2 cellular contexts compared by ENCODE assay signal in the genomic region with DNA sequence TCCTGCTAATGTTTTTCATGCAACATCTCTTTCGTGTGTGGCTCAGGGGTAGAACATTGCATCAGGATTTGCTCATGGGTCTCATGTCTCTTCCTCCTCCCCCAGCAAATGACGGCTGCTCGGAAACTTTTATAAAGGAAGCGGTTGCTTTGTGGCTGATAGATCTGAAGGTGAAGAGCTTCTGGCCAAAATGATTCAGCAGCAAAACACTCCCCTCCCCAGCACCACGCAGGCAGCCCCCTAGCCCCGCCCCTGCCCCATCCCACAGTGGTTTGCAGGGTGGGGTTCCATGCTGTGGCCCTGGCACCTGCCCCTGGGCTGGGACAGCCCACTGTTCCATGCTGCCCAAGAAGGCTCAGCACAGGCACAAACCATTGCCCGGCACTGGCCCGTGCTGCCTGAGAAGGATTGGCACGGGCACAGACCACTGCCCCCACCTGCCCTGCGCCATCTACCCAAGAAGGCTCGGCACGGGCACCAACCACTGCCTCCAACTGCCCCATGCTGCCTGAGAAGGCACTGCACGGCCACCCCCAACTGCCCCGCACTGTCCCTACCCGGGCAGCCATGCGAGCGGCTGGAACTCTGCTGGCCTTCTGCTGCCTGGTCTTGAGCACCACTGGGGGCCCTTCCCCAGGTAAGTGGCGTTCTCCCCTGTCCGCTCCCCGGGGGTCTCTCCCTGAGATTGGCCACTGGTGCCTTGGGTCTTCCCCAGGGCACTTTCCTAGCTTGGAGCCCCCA.
TF ChIP-seq lines count a peak whose summit lies in the region.

A gene with protein sequence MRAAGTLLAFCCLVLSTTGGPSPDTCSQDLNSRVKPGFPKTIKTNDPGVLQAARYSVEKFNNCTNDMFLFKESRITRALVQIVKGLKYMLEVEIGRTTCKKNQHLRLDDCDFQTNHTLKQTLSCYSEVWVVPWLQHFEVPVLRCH (plus strand): TSS at position 331 of the 741 bp plus-strand sequence. CDS start 237 bp downstream, at position 568.

TF ChIP-seq in WTC11, 78 proteins besides CTCF, POLR2A, EP300 and RAD21 (continued from another document):
- no peak for TF ChIP-seq ZNF532 (CRISPR knock-in tag; IDR thresholded peaks at IDR 0.05; ENCODE audit: borderline replicate concordance)
- TF ChIP-seq, protein P1, sequence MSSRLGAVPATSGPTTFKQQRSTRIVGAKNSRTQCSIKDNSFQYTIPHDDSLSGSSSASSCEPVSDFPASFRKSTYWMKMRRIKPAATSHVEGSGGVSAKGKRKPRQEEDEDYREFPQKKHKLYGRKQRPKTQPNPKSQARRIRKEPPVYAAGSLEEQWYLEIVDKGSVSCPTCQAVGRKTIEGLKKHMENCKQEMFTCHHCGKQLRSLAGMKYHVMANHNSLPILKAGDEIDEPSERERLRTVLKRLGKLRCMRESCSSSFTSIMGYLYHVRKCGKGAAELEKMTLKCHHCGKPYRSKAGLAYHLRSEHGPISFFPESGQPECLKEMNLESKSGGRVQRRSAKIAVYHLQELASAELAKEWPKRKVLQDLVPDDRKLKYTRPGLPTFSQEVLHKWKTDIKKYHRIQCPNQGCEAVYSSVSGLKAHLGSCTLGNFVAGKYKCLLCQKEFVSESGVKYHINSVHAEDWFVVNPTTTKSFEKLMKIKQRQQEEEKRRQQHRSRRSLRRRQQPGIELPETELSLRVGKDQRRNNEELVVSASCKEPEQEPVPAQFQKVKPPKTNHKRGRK (CRISPR knock-in tag; IDR thresholded peaks at IDR 0.05; ENCODE audit: borderline replicate concordance) = no peak

TF ChIP-seq in GM23338, 12 proteins besides CTCF, POLR2A, EP300 and RAD21 (continued from another document):
- TF ChIP-seq ZNF462 (CRISPR knock-in tag; IDR thresholded peaks at IDR 0.05) = no peak
- TF ChIP-seq REST (IDR thresholded peaks at IDR 0.05; ENCODE audit: unreplicated experiment) = no peak
- no peak for TF ChIP-seq JUNB (IDR thresholded peaks at IDR 0.05; ENCODE audit: unreplicated experiment)
- TF ChIP-seq NANOG (IDR thresholded peaks at IDR 0.05; ENCODE audit: borderline replicate concordance) = no peak
- TF ChIP-seq ZNF331 (CRISPR knock-in tag; IDR thresholded peaks at IDR 0.05; ENCODE audit: low read depth) = no peak
